11 cellular contexts compared by ENCODE assay signal in genomic region chr2:213147550-213147949, GRCh38. TPM values are rescaled to one million over a fixed set of nuclear protein-coding genes. Genes with fewer than 3 reads are reported as not detected.
DNase-seq lines count a peak whose midpoint lies in the region; ATAC-seq and TF ChIP-seq lines count a peak whose summit lies in the region.
"Had no signal": no experiment of that assay in that cellular context is flagged by ENCODE, and none has a peak within 500 bp of the region (broad histone marks: within the 10 kb centered on the region; RNA-seq: fewer than 3 reads in every experiment).

No MANE protein-coding gene starts in this region.

- ATAC-seq in DND-41 (ENCODE audit: insufficient read depth, low read depth) = no peak
- peak; percentile 23 for ATAC-seq in GM19351 (IDR thresholded peaks at IDR 0.05; ENCODE audit: unreplicated experiment)

- H3K27me3 ChIP-seq in DND-41 (ENCODE audit: insufficient read depth, low read length, poor library complexity) (no peaks in the 10 kb centered on the region), colonic mucosa (no peaks in the 10 kb centered on the region)
- H3K27me3 ChIP-seq: SJCRH30 had no signal

- H3K4me1 ChIP-seq in DND-41 (ENCODE audit: insufficient read depth, low read length) = peaks cover 62% of the 10 kb centered on the region
- H3K4me1 ChIP-seq in colonic mucosa = no peaks in the 10 kb centered on the region
- H3K4me1 ChIP-seq: SJCRH30 had no signal

- intact Hi-C loops in colonic mucosa (cut with DNase I) = no loop called here

- peak overlapping the region; percentile 96 for H3K27ac ChIP-seq in DND-41 (ENCODE audit: low read length)
- peak overlapping the region; percentile 92 for H3K27ac ChIP-seq in epithelial cell of prostate
- H3K27ac ChIP-seq in colonic mucosa = no peak overlapping the region
- H3K27ac ChIP-seq: SJCRH30 had no signal

- H3K36me3 ChIP-seq in DND-41 (ENCODE audit: insufficient read depth, low read length) (peaks cover 37% of the 10 kb centered on the region), colonic mucosa (no peaks in the 10 kb centered on the region)
- H3K36me3 ChIP-seq: SJCRH30 had no signal

- no peak for TF ChIP-seq POLR2A in NB4 (IDR thresholded peaks at IDR 0.05; ENCODE audit: extremely low read depth, insufficient read length)

- H3K4me2 ChIP-seq in DND-41 (ENCODE audit: insufficient read depth, low read length) = peak overlapping the region; percentile 90

- H3K79me2 ChIP-seq in DND-41 (ENCODE audit: insufficient read depth, low read length) = peaks cover 96% of the 10 kb centered on the region

- H3K9ac ChIP-seq in DND-41 (ENCODE audit: low read depth, low read length) (peak overlapping the region; percentile 91), colonic mucosa (ENCODE audit: low read depth in 2 of 2, low read length in 2 of 2) (no peak overlapping the region)

- H3K4me3 ChIP-seq in DND-41 (ENCODE audit: low read depth in 1 of 2, low read length in 2 of 2) (peak overlapping the region; percentile 73 to 79; a peak in 3 of 4 replicates), NB4 (ENCODE audit: low read depth, low read length) (peak overlapping the region; percentile 2), colonic mucosa (no peak overlapping the region)
- H3K4me3 ChIP-seq: SJCRH30 had no signal

- DNase-seq in DND-41 (peak; percentile 39), NB4 (ENCODE audit: low read depth) (no peak), epithelial cell of prostate (ENCODE audit: low read depth, low spot score) (no peak), DMS79 (lab: John Stamatoyannopoulos, UW) (no peak), globus pallidus (ENCODE audit: low spot score) (no peak), colonic mucosa (no peak)
- no peak for DNase-seq in activated effector memory CD4-positive, alpha-beta T cell treated with anti-CD3 and anti-CD28 coated beads, Interleukin-2, amount 50 U/mL, for 16 hours
- DNase-seq: Kasumi-1, NCI-H2227 treated with DMSO at 0.1 percent for 48 hours, SJCRH30 had no signal

- no peak overlapping the region for H2AFZ ChIP-seq in DND-41 (ENCODE audit: low read depth, low read length)

- H4K20me1 ChIP-seq in DND-41 (ENCODE audit: insufficient read depth, low read length) = peaks cover 7% of the 10 kb centered on the region; the same call in 1 of the 2 replicates

- TF ChIP-seq CTCF in DND-41 (IDR thresholded peaks at IDR 0.05; ENCODE audit: borderline replicate concordance, extremely low read depth, low read length, poor library complexity, severe bottlenecking) (no peak), NB4 (IDR thresholded peaks at IDR 0.05; ENCODE audit: low read depth, low read length) (no peak), colonic mucosa (IDR thresholded peaks at IDR 0.05) (no peak)

- H3K9me3 ChIP-seq in DND-41 (ENCODE audit: insufficient read depth, low read length, severe bottlenecking) (no peaks in the 10 kb centered on the region), colonic mucosa (no peaks in the 10 kb centered on the region)
- H3K9me3 ChIP-seq: SJCRH30 had no signal

RNA-seq across cellular contexts. Expression of gene IKZF2, which starts 3.9 kb away (rescaled TPM):
- total RNA-seq in colonic mucosa = 1 to 10 TPM; 4.5 to 4.8 TPM
